1 cellular context compared by ENCODE assay signal in the genomic region with DNA sequence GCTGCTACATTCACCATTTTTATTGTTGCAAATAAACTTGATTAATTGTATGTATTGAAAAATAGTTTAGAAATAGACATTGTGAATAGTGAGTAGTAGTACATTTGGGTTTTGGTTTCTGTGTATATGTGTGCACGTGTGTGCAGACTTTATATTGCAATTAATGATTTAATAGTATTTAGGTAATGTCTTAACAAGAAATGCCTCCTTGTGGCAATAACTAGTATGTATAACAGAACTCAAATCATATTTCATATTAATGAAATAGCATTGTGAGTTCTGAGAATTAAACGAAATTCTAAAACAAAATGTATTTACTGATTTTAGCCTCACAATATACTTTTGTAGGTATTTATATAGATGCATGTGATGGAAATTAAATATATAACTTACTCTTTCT.
TF ChIP-seq lines count a peak whose summit lies in the region.

No MANE protein-coding gene starts in this region.

TF ChIP-seq in SK-N-SH, 30 proteins besides CTCF, POLR2A, EP300 and RAD21 (continued from another document):
- no peak for TF ChIP-seq REST (IDR thresholded peaks at IDR 0.05; ENCODE audit: low read depth, low read length)
- TF ChIP-seq JUND (IDR thresholded peaks at IDR 0.05): no peak
- TF ChIP-seq, protein P1, sequence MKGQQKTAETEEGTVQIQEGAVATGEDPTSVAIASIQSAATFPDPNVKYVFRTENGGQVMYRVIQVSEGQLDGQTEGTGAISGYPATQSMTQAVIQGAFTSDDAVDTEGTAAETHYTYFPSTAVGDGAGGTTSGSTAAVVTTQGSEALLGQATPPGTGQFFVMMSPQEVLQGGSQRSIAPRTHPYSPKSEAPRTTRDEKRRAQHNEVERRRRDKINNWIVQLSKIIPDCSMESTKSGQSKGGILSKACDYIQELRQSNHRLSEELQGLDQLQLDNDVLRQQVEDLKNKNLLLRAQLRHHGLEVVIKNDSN (IDR thresholded peaks at IDR 0.05; ENCODE audit: borderline replicate concordance, low read depth): no peak
- no peak for TF ChIP-seq EZH2phosphoT487 (IDR thresholded peaks at IDR 0.05; ENCODE audit: borderline replicate concordance, low read depth)
- no peak for TF ChIP-seq FOXM1 (IDR thresholded peaks at IDR 0.05; ENCODE audit: low read depth)
- TF ChIP-seq NFIC (IDR thresholded peaks at IDR 0.05; ENCODE audit: borderline replicate concordance): no peak
- TF ChIP-seq TAF1 (IDR thresholded peaks at IDR 0.05; ENCODE audit: borderline replicate concordance, low read depth, low read length): no peak
- no peak for TF ChIP-seq POLR2AphosphoS5 (IDR thresholded peaks at IDR 0.05; ENCODE audit: low read depth, low read length)
- no peak for TF ChIP-seq USF2 (IDR thresholded peaks at IDR 0.05; ENCODE audit: borderline replicate concordance, low read depth, low read length)
- TF ChIP-seq YY1 (IDR thresholded peaks at IDR 0.05; ENCODE audit: low read depth): no peak
- no peak for TF ChIP-seq SIN3A (IDR thresholded peaks at IDR 0.05; ENCODE audit: borderline replicate concordance, low read depth, low read length)
- no peak for TF ChIP-seq MXI1 (IDR thresholded peaks at IDR 0.05; ENCODE audit: low read depth, low read length)
- no peak for TF ChIP-seq FOXJ3 (CRISPR knock-in tag; IDR thresholded peaks at IDR 0.05)
- no peak for TF ChIP-seq MAX (IDR thresholded peaks at IDR 0.05; ENCODE audit: low read depth)
- no peak for TF ChIP-seq FOSL2 (IDR thresholded peaks at IDR 0.05; ENCODE audit: borderline replicate concordance, low read depth)
- no peak for TF ChIP-seq SMC3 (IDR thresholded peaks at IDR 0.05; ENCODE audit: low read depth, low read length)
